In genomic region chr11:14519692-14520085, GRCh38 we compare ENCODE assay signal across 8 cellular contexts. TPM values are rescaled to one million over a fixed set of nuclear protein-coding genes. Genes with fewer than 3 reads are reported as not detected.
A peak's percentile ranks its signal among the peaks of the same experiment; 100 is the strongest.
DNase-seq lines count a peak whose midpoint lies in the region; ATAC-seq, FAIRE-seq and TF ChIP-seq lines count a peak whose summit lies in the region.

No MANE protein-coding gene starts in this region.

- peak overlapping the region; percentile 87 for H3K4me2 ChIP-seq in H9 (ENCODE audit: insufficient read depth, insufficient read length, low read length)
- peak overlapping the region; percentile 94 for H3K4me2 ChIP-seq in GM12878 (ENCODE audit: control insufficient read depth, insufficient read depth)

- no peak overlapping the region for H2BK12ac ChIP-seq in H9 (ENCODE audit: insufficient read length, low read depth, low read length)

- H3K14ac ChIP-seq in H9 (ENCODE audit: insufficient read depth, low read length): 0 out of 2 replicates have a peak overlapping the region, but pooled peaks have one; percentile 83

- no peak overlapping the region for H3K23ac ChIP-seq in H9 (ENCODE audit: insufficient read length, low read depth, low read length)

- peaks cover 3% of the 10 kb centered on the region for H3K23me2 ChIP-seq in H9 (ENCODE audit: insufficient read length, low read depth, low read length, poor library complexity, severe bottlenecking)

- H3K4me1 Mint-ChIP-seq in H9: peaks cover 14 to 15% of the 10 kb centered on the region in 2 experiments

- peaks cover 7% of the 10 kb centered on the region; the same call in 1 of the 2 replicates for H3K79me2 ChIP-seq in H9 (ENCODE audit: insufficient read depth, low read length)
- H3K79me2 ChIP-seq in GM12878 (ENCODE audit: control insufficient read depth, insufficient read depth, low read length): peaks cover 36% of the 10 kb centered on the region

- H3K79me1 ChIP-seq in H9 (ENCODE audit: insufficient read depth, low read depth, low read length, poor library complexity, severe bottlenecking): no peaks in the 10 kb centered on the region

- no peaks in the 10 kb centered on the region for H3K27me3 Mint-ChIP-seq in H9 (ENCODE audit: low read depth)

- H2AFZ ChIP-seq in H9 (ENCODE audit: low read length) (no peak overlapping the region), GM12878 (ENCODE audit: control insufficient read depth, low read depth, low read length) (peak overlapping the region; percentile 82)

- no peak for TF ChIP-seq EP300 in GM12878 (IDR thresholded peaks at IDR 0.05; ENCODE audit: borderline replicate concordance in 1 of 2, control insufficient read depth in 1 of 2, low read depth in 2 of 2, low read length in 2 of 2)
- no peak for TF ChIP-seq EP300 in tibial nerve (IDR thresholded peaks at IDR 0.05)

- ATAC-seq in GM12878: peak; percentile 69

- POLR2A ChIA-PET in GM12878 (lab: Charles Lee): interaction anchor here (2.3 kb wide), 1 partner anchor 20 kb away, joined by 34 read pairs; the partner anchor contains the start of gene COPB1

- H3K9ac ChIP-seq in H9 (ENCODE audit: extremely low read depth, insufficient read length, low read length) (peak overlapping the region; percentile 90), GM12878 (ENCODE audit: control insufficient read depth, insufficient read depth, low read length) (peak overlapping the region; percentile 99), liver (ENCODE audit: low read depth in 1 of 2, low read length in 2 of 2) (peak overlapping the region; percentile 96 to 97)

- no peak for TF ChIP-seq RAD21 in GM12878 (IDR thresholded peaks at IDR 0.05; ENCODE audit: insufficient read depth, low read depth, low read length)
- TF ChIP-seq RAD21 in liver (IDR thresholded peaks at IDR 0.05): no peak

- no peaks in the 10 kb centered on the region for H4K20me1 ChIP-seq in H9 (ENCODE audit: control insufficient read depth, insufficient read depth, insufficient read length)
- no peaks in the 10 kb centered on the region for H4K20me1 ChIP-seq in GM12878 (ENCODE audit: control insufficient read depth, insufficient read depth)

- H2BK15ac ChIP-seq in H9 (ENCODE audit: low read depth, low read length): no peak overlapping the region

- H2BK5ac ChIP-seq in H9 (ENCODE audit: insufficient read length, low read length): no peak overlapping the region

- no peaks in the 10 kb centered on the region for H3K4me1 ChIP-seq in H9 (ENCODE audit: insufficient read depth, low read length)
- no peaks in the 10 kb centered on the region for H3K4me1 ChIP-seq in GM12878 (ENCODE audit: control insufficient read depth, insufficient read depth, low read length)
- H3K4me1 ChIP-seq in liver (ENCODE audit: control insufficient read depth in 4 of 4, insufficient read depth in 4 of 4, low read length in 3 of 4): peaks cover 0 to 16% (median 8%) of the 10 kb centered on the region in 4 donors
- H3K4me1 ChIP-seq in tibial nerve: peaks cover 0 to 28% (median 13%) of the 10 kb centered on the region in 4 donors

- no peak overlapping the region for H2BK20ac ChIP-seq in H9 (ENCODE audit: low read depth, low read length, poor library complexity, severe bottlenecking)

- H3T11ph ChIP-seq in H9 (ENCODE audit: low read length): no peak overlapping the region

- H3K56ac ChIP-seq in H9 (ENCODE audit: insufficient read length, low read depth, low read length): no peak overlapping the region

- intact Hi-C loops in GM12878 (cut with micrococcal nuclease; ENCODE audit: unreplicated experiment): loop anchor here (2.0 kb wide), 1 partner anchor 21 kb away; the partner anchor contains the start of gene COPB1

- no peak overlapping the region for H3K4ac ChIP-seq in H9 (ENCODE audit: low read depth, low read length)

- no peak overlapping the region for H4K5ac ChIP-seq in H9 (ENCODE audit: insufficient read length, low read depth, low read length)

- H2BK120ac ChIP-seq in H9 (ENCODE audit: low read depth, low read length, poor library complexity, severe bottlenecking): no peak overlapping the region

- H3K18ac ChIP-seq in H9 (ENCODE audit: insufficient read length, low read depth, low read length): no peak overlapping the region

- TF ChIP-seq CTCF in H9 (conservative IDR thresholded peaks at IDR 0.05) (no peak), GM12878 (IDR thresholded peaks at IDR 0.05 in 2 of 3, conservative IDR thresholded peaks at IDR 0.05 in 1 of 3; ENCODE audit: control insufficient read depth in 2 of 3, extremely low read depth in 1 of 3, insufficient read depth in 1 of 3, low read depth in 3 of 3, low read length in 3 of 3) (no peak), liver (IDR thresholded peaks at IDR 0.05; ENCODE audit: low read depth, low read length, missing input control) (no peak), tibial nerve (IDR thresholded peaks at IDR 0.05) (no peak), GM13976 (IDR thresholded peaks at IDR 0.05; ENCODE audit: borderline replicate concordance, control extremely low read depth, extremely low read depth, insufficient read depth, missing control alignments) (no peak)

- SMC1A ChIA-PET in GM12878 (lab: Charles Lee; ENCODE audit: uncharacterized antibody, unreplicated experiment): interaction anchor here (1.0 to 1.9 kb wide), 4 partner anchors 11 to 388 kb away, joined by 3 to 11 read pairs (median 4); partner anchors contain the start of gene COPB1

- peak; percentile 47 for DNase-seq in NCI-H2029 treated with DMSO at 0.1 percent for 48 hours (lab: John Stamatoyannopoulos, UW)
- DNase-seq in NCI-H2029 (lab: John Stamatoyannopoulos, UW): no peak
- DNase-seq in H9: no peak
- peak; percentile 62 for DNase-seq in NCI-H2227 treated with DMSO at 0.1 percent for 48 hours (lab: John Stamatoyannopoulos, UW)
- peak; percentile 9 for DNase-seq in GM12878 (ENCODE audit: low read depth, low spot score)
- DNase-seq in tibial nerve (ENCODE audit: low spot score in 2 of 2): no peak
- no peak for DNase-seq in GM13976 (ENCODE audit: low spot score)

- no peak overlapping the region for H4K91ac ChIP-seq in H9 (ENCODE audit: insufficient read length, low read depth, low read length)

- H3K36me3 ChIP-seq in GM12878 (ENCODE audit: control insufficient read depth in 2 of 2, insufficient read depth in 2 of 2, low read length in 1 of 2) (peaks cover 0 to 3% of the 10 kb centered on the region in 2 experiments; a peak in 1 of 4 replicates), liver (ENCODE audit: control insufficient read depth in 4 of 4, insufficient read depth in 3 of 4, low read depth in 1 of 4, low read length in 3 of 4) (peaks cover 7 to 16% (median 10%) of the 10 kb centered on the region in 4 donors), tibial nerve (peaks cover 0 to 32% (median 0%) of the 10 kb centered on the region in 3 donors)

- peak overlapping the region; percentile 93 to 99 (median 97); a peak in 6 of 7 replicates for H3K27ac Mint-ChIP-seq in H9

- FAIRE-seq in GM12878 (lab: Jason Lieb, UNC): no peak

- BruUV-seq in GM12878 (replicated peaks; lab: Mats Ljungman, UMichigan): TSS peak; percentile 65

- in situ Hi-C loops in GM12878 (cut with MboI): loop anchor here (5.0 kb wide), 1 partner anchor 388 kb away; no protein-coding TSS in a partner anchor
- in situ Hi-C loops in GM13976 (cut with MboI; ENCODE audit: low sequenced_read_pairs, unreplicated experiment): no loop called here

- peak overlapping the region; percentile 95 to 98 for H3K4me3 Mint-ChIP-seq in H9

- H3K27me3 ChIP-seq in H9 (ENCODE audit: insufficient read depth, low read length) (no peaks in the 10 kb centered on the region), GM12878 (replicated peaks in 1 of 2; ENCODE audit: control insufficient read depth in 2 of 2, insufficient read depth in 2 of 2, low read length in 1 of 2) (no peaks in the 10 kb centered on the region), liver (ENCODE audit: control insufficient read depth in 4 of 4, insufficient read depth in 4 of 4, low read length in 3 of 4) (no peaks in the 10 kb centered on the region), tibial nerve (no peaks in the 10 kb centered on the region)

- H3K27ac ChIP-seq in H9 (ENCODE audit: insufficient read length, low read depth, low read length) (no peak overlapping the region), GM12878 (ENCODE audit: control insufficient read depth, insufficient read depth) (peak overlapping the region; percentile 89), liver (ENCODE audit: low read depth in 1 of 2, low read length in 2 of 2) (peak overlapping the region; percentile 88 to 90), tibial nerve (peak overlapping the region; percentile 66 to 91 (median 89))

- peaks cover 11 to 25% (median 21%) of the 10 kb centered on the region in 3 experiments; a peak in 6 of 7 replicates for H3K36me3 Mint-ChIP-seq in H9 (ENCODE audit: insufficient read depth in 1 of 3, low read depth in 3 of 3)

- RAD21 ChIA-PET in GM12878 (lab: Charles Lee; ENCODE audit: unreplicated experiment): interaction anchor here (2.9 kb wide), 1 partner anchor 19 kb away, joined by 21 read pairs; the partner anchor contains the start of gene COPB1

- no CpG with 5 or more reads among the region's 13 CpGs for WGBS in H9 (ENCODE audit: extremely low coverage, insufficient read length, low lambda C conversion rate)
- WGBS in GM12878 (ENCODE audit: insufficient coverage, insufficient replicate concordance, low lambda C conversion rate, missing lambda C conversion rate): 2% methylated on average over 13 of the region's 13 CpGs
- WGBS in liver: under 1% methylated on average over 13 of the region's 13 CpGs
- WGBS in tibial nerve, 2 donors: 0 to 1% methylated on average over 13 of the region's 13 CpGs

- no peaks in the 10 kb centered on the region for H3K9me3 Mint-ChIP-seq in H9

- H3K4me3 ChIP-seq in GM12878 (peak overlapping the region; percentile 95), liver (ENCODE audit: low read depth in 1 of 3, low read length in 3 of 3) (peak overlapping the region; percentile 63 to 96 (median 93)), tibial nerve (peak overlapping the region; percentile 70 to 91 (median 85))

- H3K9me3 ChIP-seq in H9 (ENCODE audit: control insufficient read depth, low read depth, low read length) (no peaks in the 10 kb centered on the region), GM12878 (replicated peaks; ENCODE audit: control insufficient read depth, insufficient read depth, low read length) (no peaks in the 10 kb centered on the region), liver (ENCODE audit: control insufficient read depth in 4 of 4, low read length in 3 of 4) (no peaks in the 10 kb centered on the region), tibial nerve (no peaks in the 10 kb centered on the region)

- no peak overlapping the region for H4K8ac ChIP-seq in H9 (replicated peaks; ENCODE audit: insufficient read length, low read depth, low read length)

- H2AK5ac ChIP-seq in H9 (ENCODE audit: insufficient read length, low read length): no peak overlapping the region

- CTCF ChIA-PET in GM12878 (lab: Yijun Ruan, JAX): interaction anchor here (1.4 kb wide), 1 partner anchor 27 kb away, joined by 3 read pairs; no protein-coding TSS in a partner anchor

- no peak for TF ChIP-seq POLR2A in GM12878 (IDR thresholded peaks at IDR 0.05; ENCODE audit: low read depth, low read length)
- TF ChIP-seq POLR2A in tibial nerve (IDR thresholded peaks at IDR 0.05): no peak

RNA-seq across cellular contexts. Expression of gene PSMA1, which starts 0.5 kb away (rescaled TPM):
- total RNA-seq in H9 (2021) (167 and 176 TPM in 2 replicates), GM12878 (2014; rRNA removed) (225 and 253 TPM in 2 replicates), GM12878 (2014; rRNA removed; fragmentation: Illumina TruSeq; extraction: Trizol) (260 and 267 TPM in 2 replicates), GM12878 (2021) (185 TPM in 2 replicates), liver (10 to 100 TPM; 76.5 to 84.5 TPM), tibial nerve (10 to 100 TPM; 67.9 to 85.7 (median 76.8) TPM)
- 119 and 128 TPM in 2 replicates for total RNA-seq in GM12878 (2013; cell fraction: nucleolus; rRNA removed)
- polyA plus RNA-seq in GM12878 (2011; ENCODE audit: low read depth): 184 TPM
- polyA plus RNA-seq in GM12878 (2011; rRNA removed) (331 and 444 TPM in 2 replicates), GM12878 (2014; fragmentation: Illumina TruSeq; extraction: Trizol) (207 and 280 TPM in 2 replicates), GM12878 (2014; fragmentation: Nextera tagmentation; extraction: Ambion mirVana) (100 to 1,000 TPM; 611 to 678 TPM), GM12878 (2014; rRNA removed) (198 and 252 TPM in 2 replicates), GM12878 (2016; fragmentation: Nextera tagmentation; extraction: Ambion mirVana) (100 to 1,000 TPM; 412 to 415 TPM), liver (100 to 1,000 TPM in 1 of 2 donors, 10 to 100 TPM in 1; 84.9 to 191 TPM)
- polyA plus RNA-seq in GM12878 (2011; cell fraction: cytosol; rRNA removed): 140 and 161 TPM in 2 replicates
- polyA plus RNA-seq in GM12878 (2011; cell fraction: nucleus; rRNA removed): 316 and 352 TPM in 2 replicates
- 204 and 218 TPM in 2 replicates for polyA plus RNA-seq in GM12878 (2012)
- polyA minus RNA-seq in GM12878 (2011; rRNA and poly(A)+ RNA removed): 120 and 148 TPM in 2 replicates
- 44.0 and 65.3 TPM in 2 replicates for polyA minus RNA-seq in GM12878 (2011; cell fraction: cytosol; rRNA and poly(A)+ RNA removed)
- 49.1 and 66.1 TPM in 2 replicates for polyA minus RNA-seq in GM12878 (2011; cell fraction: nucleus; rRNA and poly(A)+ RNA removed)

RNA-seq across cellular contexts. Expression of gene COPB1, which starts 20.1 kb away (rescaled TPM):
- 71.6 and 73.1 TPM in 2 replicates for total RNA-seq in H9 (2021)
- total RNA-seq in GM12878 (2013; cell fraction: nucleolus; rRNA removed): 139 and 157 TPM in 2 replicates
- total RNA-seq in GM12878 (2014; rRNA removed): 117 and 126 TPM in 2 replicates
- total RNA-seq in GM12878 (2014; rRNA removed; fragmentation: Illumina TruSeq; extraction: Trizol): 141 and 149 TPM in 2 replicates
- total RNA-seq in GM12878 (2021): 85.3 and 88.8 TPM in 2 replicates
- polyA plus RNA-seq in GM12878 (2011; ENCODE audit: low read depth): 67.7 TPM
- 139 and 189 TPM in 2 replicates for polyA plus RNA-seq in GM12878 (2011; rRNA removed)
- polyA plus RNA-seq in GM12878 (2011; cell fraction: cytosol; rRNA removed): 60.4 and 61.6 TPM in 2 replicates
- polyA plus RNA-seq in GM12878 (2011; cell fraction: nucleus; rRNA removed): 55.6 and 55.9 TPM in 2 replicates
- 82.7 and 89.9 TPM in 2 replicates for polyA plus RNA-seq in GM12878 (2012)
- polyA plus RNA-seq in GM12878 (2014; fragmentation: Illumina TruSeq; extraction: Trizol): 95.5 and 107 TPM in 2 replicates
- 100 to 1,000 TPM in 1 of 2 experiments, 10 to 100 TPM in 1; 74.4 to 101 TPM for polyA plus RNA-seq in GM12878 (2014; fragmentation: Nextera tagmentation; extraction: Ambion mirVana)
- polyA plus RNA-seq in GM12878 (2014; rRNA removed): 60.7 and 67.0 TPM in 2 replicates
- polyA plus RNA-seq in GM12878 (2016; fragmentation: Nextera tagmentation; extraction: Ambion mirVana): 100 to 1,000 TPM; 142 to 146 TPM
- 87.9 and 117 TPM in 2 replicates for polyA minus RNA-seq in GM12878 (2011; rRNA and poly(A)+ RNA removed)
- 54.7 and 62.0 TPM in 2 replicates for polyA minus RNA-seq in GM12878 (2011; cell fraction: cytosol; rRNA and poly(A)+ RNA removed)
- polyA minus RNA-seq in GM12878 (2011; cell fraction: nucleus; rRNA and poly(A)+ RNA removed): 39.3 and 59.2 TPM in 2 replicates
- 100 to 1,000 TPM in 1 of 2 donors, 10 to 100 TPM in 1; 99.3 to 140 TPM for total RNA-seq in liver
- 10 to 100 TPM; 32.1 to 49.8 TPM for polyA plus RNA-seq in liver
- 10 to 100 TPM; 71.0 to 88.5 (median 84.0) TPM for total RNA-seq in tibial nerve

Comparison
In these comparisons a context has a peak if more than half of its experiments do, and no peak if none do; other contexts are left out.
1. DNase-seq: peak in NCI-H2029 treated with DMSO at 0.1 percent for 48 hours (single experiment), NCI-H2227 treated with DMSO at 0.1 percent for 48 hours (single experiment) and GM12878 (single experiment); none in NCI-H2029 (single experiment), H9 (single experiment), tibial nerve (0 of 2) and GM13976 (single experiment).
2. Peak in every context shown above with its lines, with median percentiles within 50 percentile points of each other: H3K9ac ChIP-seq and H3K4me3 ChIP-seq.